In the genomic region with DNA sequence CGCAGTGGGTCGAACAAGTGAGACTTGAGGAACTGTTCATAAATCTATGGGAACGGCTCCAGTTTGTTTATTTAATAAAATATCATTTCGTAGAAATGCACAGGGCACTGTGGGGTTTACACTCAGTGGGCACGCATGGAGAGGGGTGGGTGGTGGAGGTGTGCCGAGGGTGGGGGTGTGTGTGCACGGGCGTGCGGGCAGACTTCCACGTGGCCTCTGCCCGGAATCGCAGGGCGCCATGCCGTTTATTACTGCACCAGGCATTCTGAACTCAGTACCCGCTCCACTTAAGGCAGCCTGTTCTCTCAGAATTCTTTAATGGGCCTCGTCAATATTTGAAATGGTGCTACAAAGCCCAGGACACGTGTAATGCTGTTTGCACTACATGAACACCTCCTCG, we compare ENCODE assay signal across 26 cellular contexts.
"Had no signal": no experiment of that assay in that cellular context is flagged by ENCODE, and none has a peak within 500 bp of the region (broad histone marks: within the 10 kb centered on the region; RNA-seq: fewer than 3 reads in every experiment).

No MANE protein-coding gene starts in this region.

- H3K9me3 Mint-ChIP-seq: dendritic cell treated with granulocyte-macrophage colony-stimulating factor and Interleukin-4, amounts not matched to agents 40 ng/mL and 50 ng/mL, for 4 days; effector memory CD8-positive, alpha-beta T cell; endodermal cell had no signal

- ATAC-seq: effector memory CD8-positive, alpha-beta T cell; esophagus mucosa; gastrocnemius medialis; heart right ventricle; left cardiac atrium; left lung; left ventricle myocardium superior; lower lobe of right lung had no signal

- H3K27me3 ChIP-seq: colonic mucosa had no signal

- H3K27ac Mint-ChIP-seq: dendritic cell treated with granulocyte-macrophage colony-stimulating factor and Interleukin-4, amounts not matched to agents 40 ng/mL and 50 ng/mL, for 4 days; endodermal cell had no signal

- H3K9me3 ChIP-seq: colonic mucosa, esophagus squamous epithelium, gastrocnemius medialis, heart right ventricle, left lung, lower lobe of right lung had no signal

- H3K36me3 ChIP-seq: colonic mucosa, esophagus squamous epithelium, gastrocnemius medialis, heart right ventricle, left lung, lower lobe of right lung had no signal

- FAIRE-seq: endometrium, islet of Langerhans, keratinocyte had no signal

- H3K27ac ChIP-seq: colonic mucosa, epithelial cell of prostate, esophagus squamous epithelium, gastrocnemius medialis, heart right ventricle, left lung, lower lobe of right lung had no signal

- H3K4me3 ChIP-seq: colonic mucosa, esophagus squamous epithelium, gastrocnemius medialis, heart right ventricle, left lung, lower lobe of right lung had no signal

- H3K4me3 Mint-ChIP-seq: dendritic cell treated with granulocyte-macrophage colony-stimulating factor and Interleukin-4, amounts not matched to agents 40 ng/mL and 50 ng/mL, for 4 days; effector memory CD8-positive, alpha-beta T cell; endodermal cell had no signal

- DNase-seq: colonic mucosa; cortex of kidney; effector CD8-positive, alpha-beta T cell; effector memory CD8-positive, alpha-beta T cell; endodermal cell; erythroblast; esophagus squamous epithelium; foreskin fibroblast; foreskin melanocyte; gastrocnemius medialis; glutamatergic neuron; head of caudate nucleus; heart right ventricle; hippocampal formation; left cardiac atrium; left lung; left ventricle myocardium superior; lower lobe of right lung; mesenchymal stem cell; midbrain had no signal

- H3K4me1 ChIP-seq: colonic mucosa, esophagus squamous epithelium, gastrocnemius medialis, heart right ventricle, left lung, lower lobe of right lung had no signal
